Comparison of ENCODE assay signal across 8 cellular contexts in genomic region chr19:43532962-43533545, GRCh38. TPM values are rescaled to one million over a fixed set of nuclear protein-coding genes. Genes with fewer than 3 reads are reported as not detected.
A peak's percentile ranks its signal among the peaks of the same experiment; 100 is the strongest.
DNase-seq lines count a peak whose midpoint lies in the region; ATAC-seq and TF ChIP-seq lines count a peak whose summit lies in the region.

Gene ZNF575 (plus strand): TSS chr19:43533188. CDS start chr19:43534423, 1,235 bp downstream.

- no peak within 1 kb of the TSS for H2BK5ac ChIP-seq in neuronal stem cell (ENCODE audit: low read length)

- no peak within 1 kb of the TSS for H4K8ac ChIP-seq in neuronal stem cell (ENCODE audit: low read depth, low read length)

- no peak within 1 kb of the TSS for H2BK120ac ChIP-seq in neuronal stem cell (ENCODE audit: low read depth, low read length)

- TF ChIP-seq CTCF in foreskin keratinocyte (conservative IDR thresholded peaks at IDR 0.05) = no peak

- H3K4me2 ChIP-seq in neuronal stem cell (ENCODE audit: insufficient read depth, low read length, poor library complexity, severe bottlenecking) = peak within 1 kb of the TSS; percentile 65

- H4K91ac ChIP-seq in neuronal stem cell (ENCODE audit: low read depth, low read length, poor library complexity) = no peak within 1 kb of the TSS

- H3K27me3 ChIP-seq in foreskin keratinocyte (no peaks in the 10 kb centered on the region), neuronal stem cell (ENCODE audit: control insufficient read depth in 3 of 3, insufficient read depth in 3 of 3, low read depth in 1 of 3, low read length in 3 of 3) (no peaks in the 10 kb centered on the region), subcutaneous abdominal adipose tissue (ENCODE audit: control insufficient read depth in 5 of 5, insufficient read depth in 4 of 5, low read length in 5 of 5) (no peaks in the 10 kb centered on the region)

- ATAC-seq in foreskin keratinocyte = peak; percentile 32

- no peak within 1 kb of the TSS for H3K4ac ChIP-seq in neuronal stem cell (ENCODE audit: low read length)

- peak within 1 kb of the TSS; percentile 43 to 69 for H3K4me3 ChIP-seq in neuronal stem cell (ENCODE audit: low read length in 2 of 2)
- H3K4me3 ChIP-seq in subcutaneous abdominal adipose tissue (ENCODE audit: low read depth in 1 of 5, low read length in 5 of 5) = peak within 1 kb of the TSS; percentile 72 to 86 (median 84)

- peak within 1 kb of the TSS; percentile 76 for H2AK5ac ChIP-seq in neuronal stem cell (ENCODE audit: low read depth, low read length)

- peaks cover 9% of the 10 kb centered on the region for H3K4me1 ChIP-seq in foreskin keratinocyte
- H3K4me1 ChIP-seq in neuronal stem cell (ENCODE audit: control insufficient read depth in 2 of 2, insufficient read depth in 1 of 2, low read depth in 1 of 2, low read length in 2 of 2) = peaks cover 8 to 13% of the 10 kb centered on the region in 2 donors
- H3K4me1 ChIP-seq in subcutaneous abdominal adipose tissue (ENCODE audit: control insufficient read depth in 5 of 5, insufficient read depth in 5 of 5, low read length in 5 of 5) = peaks cover 3 to 31% (median 23%) of the 10 kb centered on the region in 5 donors

- H3K14ac ChIP-seq in neuronal stem cell (ENCODE audit: low read length) = no peak within 1 kb of the TSS

- H3K36me3 ChIP-seq in neuronal stem cell (replicated peaks in 1 of 2; ENCODE audit: control insufficient read depth in 2 of 2, insufficient read depth in 2 of 2, low read length in 2 of 2) (peaks cover 3 to 24% of the 10 kb centered on the region in 2 donors), subcutaneous abdominal adipose tissue (ENCODE audit: control insufficient read depth in 5 of 5, insufficient read depth in 5 of 5, low read length in 5 of 5) (peaks cover 0 to 8% (median 3%) of the 10 kb centered on the region in 5 donors)

- no CpG with 5 or more reads among the region's 47 CpGs for WGBS in neuronal stem cell (ENCODE audit: extremely low coverage in 2 of 2, insufficient read length in 2 of 2, insufficient replicate concordance in 1 of 2), 2 donors

- peak within 1 kb of the TSS; percentile 88 for H2AFZ ChIP-seq in neuronal stem cell (ENCODE audit: low read length)

- no peak within 1 kb of the TSS for H2BK12ac ChIP-seq in neuronal stem cell (ENCODE audit: low read length)

- peak within 1 kb of the TSS; percentile 32 for H3K23ac ChIP-seq in neuronal stem cell (ENCODE audit: low read depth, low read length, poor library complexity)

- H3K79me1 ChIP-seq in neuronal stem cell (ENCODE audit: low read depth, low read length) = no peaks in the 10 kb centered on the region

- H3K9ac ChIP-seq in neuronal stem cell (ENCODE audit: low read depth, low read length, poor library complexity) = peak within 1 kb of the TSS; percentile 79
- H3K9ac ChIP-seq in subcutaneous abdominal adipose tissue (ENCODE audit: low read length in 5 of 5) = peak within 1 kb of the TSS in 4 of 5 donors; percentile 31 to 80 (median 70)

- no peaks in the 10 kb centered on the region for H3K9me3 ChIP-seq in neuronal stem cell (replicated peaks in 1 of 2; ENCODE audit: control insufficient read depth in 2 of 2, insufficient read depth in 1 of 2, low read depth in 1 of 2, low read length in 2 of 2)
- no peaks in the 10 kb centered on the region for H3K9me3 ChIP-seq in subcutaneous abdominal adipose tissue (ENCODE audit: control insufficient read depth in 5 of 5, low read length in 5 of 5)

- peak within 1 kb of the TSS; percentile 89 for H3K18ac ChIP-seq in neuronal stem cell (ENCODE audit: low read length)

- H3K27ac ChIP-seq in foreskin keratinocyte (no peak within 1 kb of the TSS), neuronal stem cell (replicated peaks; ENCODE audit: low read length) (peak within 1 kb of the TSS; percentile 81), subcutaneous abdominal adipose tissue (ENCODE audit: low read depth, low read length) (peak within 1 kb of the TSS; percentile 83)

- DNase-seq in EL = peak; percentile 94
- DNase-seq in H4 (ENCODE audit: low spot score) = peak; percentile 97
- peak; percentile 79 for DNase-seq in LoVo (ENCODE audit: low spot score)
- DNase-seq in SHP77 treated with DMSO at 0.1 percent for 48 hours (lab: John Stamatoyannopoulos, UW) = peak; percentile 93
- peak; percentile 77 for DNase-seq in activated gamma-delta T cell treated with Interleukin-2 at 50 U/mL for 16 hours
- peak; percentile 79 to 91 for DNase-seq in foreskin keratinocyte
- peak; percentile 93 for DNase-seq in neuronal stem cell (ENCODE audit: low spot score)

- H2BK15ac ChIP-seq in neuronal stem cell (ENCODE audit: low read length) = no peak within 1 kb of the TSS

RNA-seq across cellular contexts. Expression of gene ZNF575, which starts in this region (rescaled TPM):
- not detected in 2 replicates for total RNA-seq in H4 (2014; rRNA removed; shearing (Covaris generic))
- 0.37 and 0.42 TPM in 2 replicates for total RNA-seq in foreskin keratinocyte
- 0.67 and 0.91 TPM in 2 replicates for polyA plus RNA-seq in foreskin keratinocyte
- polyA plus RNA-seq in neuronal stem cell (2013, experiment 1 of 2) = 0.29 TPM
- polyA plus RNA-seq in neuronal stem cell (2013, experiment 2 of 2) = 0.21 TPM

Comparison
In these comparisons a context has a peak if more than half of its experiments do, and no peak if none do; other contexts are left out.
1. Peak in DNase-seq in H4; RNA of the gene not detected or under 1 TPM.
2. Peak in DNase-seq and ATAC-seq in foreskin keratinocyte; RNA of the gene not detected or under 1 TPM.